ENCODE assay signal across 8 cellular contexts in genomic region chr20:31603822-31604566, GRCh38.
DNase-seq lines count a peak whose midpoint lies in the region; ATAC-seq and TF ChIP-seq lines count a peak whose summit lies in the region.

No MANE protein-coding gene starts in this region.

- H3K27ac ChIP-seq in VCaP = peak overlapping the region; percentile 80

- H3K4me3 ChIP-seq in iPS-18c (ENCODE audit: insufficient read depth, low read depth, low read length) (peak overlapping the region; percentile 99), skeletal muscle cell (ENCODE audit: low read depth, low read length) (peak overlapping the region; percentile 97)

- DNase-seq in GM04504 (ENCODE audit: low read depth) = peak; percentile 92
- peak; percentile 99 for DNase-seq in NCI-H2227 (lab: John Stamatoyannopoulos, UW; ENCODE audit: unreplicated experiment)
- DNase-seq in T47D (ENCODE audit: low read depth in 1 of 2, low spot score in 1 of 2) = peak; percentile 94 to 97
- DNase-seq in skeletal muscle cell (ENCODE audit: low read depth) = peak; percentile 91

- peaks cover 3% of the 10 kb centered on the region for H3K9me3 ChIP-seq in iPS-18c (ENCODE audit: control insufficient read depth, insufficient read depth, low read length)

- TF ChIP-seq CTCF in VCaP (conservative IDR thresholded peaks at IDR 0.05) = no peak

- peak; percentile 40 for ATAC-seq in HG03025 (IDR thresholded peaks at IDR 0.05; ENCODE audit: low FRiP score, unreplicated experiment)
- ATAC-seq in HG03457 (IDR thresholded peaks at IDR 0.05; ENCODE audit: unreplicated experiment) = no peak

- in situ Hi-C loops in T47D (cut with HindIII; ENCODE audit: low pct_unique_long_range_greater_than_20kb, low sequenced_read_pairs) = no loop called here
